Comparison of ENCODE assay signal across 1 cellular context in genomic region chr11:2325719-2326118, GRCh38.
TF ChIP-seq lines count a peak whose summit lies in the region.

No MANE protein-coding gene starts in this region.

TF ChIP-seq in HCT116, 20 proteins besides CTCF, POLR2A, EP300 and RAD21 (continued from another document):
- TF ChIP-seq REST (IDR thresholded peaks at IDR 0.05; ENCODE audit: low read depth) (no peak), FOSL1 (IDR thresholded peaks at IDR 0.05; ENCODE audit: low read depth) (no peak), ZFX (IDR thresholded peaks at IDR 0.05) (no peak), POLR2AphosphoS5 (IDR thresholded peaks at IDR 0.05; ENCODE audit: low read depth, low read length) (no peak), CEBPB (IDR thresholded peaks at IDR 0.05; ENCODE audit: low read depth) (no peak), EGR1 (IDR thresholded peaks at IDR 0.05; ENCODE audit: low read depth) (no peak), EZH2 (IDR thresholded peaks at IDR 0.05) (no peak), YY1 (IDR thresholded peaks at IDR 0.05; ENCODE audit: extremely low read depth, insufficient replicate concordance, low read depth, low read length) (no peak), JUND (IDR thresholded peaks at IDR 0.05) (no peak; the same call in 1 of the 2 replicates), ELF1 (IDR thresholded peaks at IDR 0.05; ENCODE audit: borderline replicate concordance, low read depth) (no peak), EZH2phosphoT487 (IDR thresholded peaks at IDR 0.05; ENCODE audit: borderline replicate concordance) (no peak), ATF3 (IDR thresholded peaks at IDR 0.05) (no peak)
